Comparison of ENCODE assay signal across 14 cellular contexts in the genomic region with DNA sequence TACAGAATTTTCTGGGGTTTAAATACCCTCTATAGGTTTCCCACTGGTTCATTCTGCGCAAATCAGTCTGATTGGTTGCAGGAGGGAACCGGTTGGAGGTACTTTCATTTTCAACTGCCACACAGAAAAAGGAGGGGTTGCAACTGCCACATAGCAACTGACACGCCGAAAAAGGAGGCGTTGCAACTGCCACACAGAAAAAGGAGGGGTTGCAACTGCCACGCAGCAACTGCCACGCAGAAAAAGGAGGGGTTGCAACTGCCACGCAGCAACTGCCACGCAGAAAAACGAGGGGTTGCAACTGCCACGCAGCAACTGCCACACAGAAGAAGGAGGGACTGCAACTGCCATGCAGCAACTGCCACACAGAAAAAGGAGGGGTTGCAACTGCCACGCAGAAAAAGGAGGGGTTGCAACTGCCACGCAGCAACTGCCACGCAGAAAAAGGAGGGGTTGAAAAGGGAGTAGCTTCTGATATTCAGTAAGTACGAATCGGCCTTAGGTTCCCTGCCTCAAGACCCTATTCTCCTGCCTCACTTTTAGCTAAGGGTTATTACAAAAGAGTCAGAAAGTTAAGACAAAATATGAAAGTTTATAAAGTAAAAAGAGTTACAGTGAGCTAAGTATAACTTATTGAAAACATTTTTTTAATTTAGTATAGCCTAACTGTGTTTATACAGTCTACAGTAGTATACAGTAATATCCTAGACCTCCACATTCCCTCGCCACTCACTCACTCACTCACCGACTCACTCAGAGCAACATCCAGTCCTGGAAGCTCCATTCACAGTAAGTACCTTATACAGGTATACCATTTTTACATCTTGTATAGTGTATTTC.
DNase-seq lines count a peak whose midpoint lies in the region; ATAC-seq and TF ChIP-seq lines count a peak whose summit lies in the region.
"Had no signal": no experiment of that assay in that cellular context is flagged by ENCODE, and none has a peak within 500 bp of the region (broad histone marks: within the 10 kb centered on the region; RNA-seq: fewer than 3 reads in every experiment).

No MANE protein-coding gene starts in this region.

- no peaks in the 10 kb centered on the region for H3K36me3 ChIP-seq in neural progenitor cell

- H3K27me3 ChIP-seq in neural progenitor cell = no peaks in the 10 kb centered on the region
- no peaks in the 10 kb centered on the region for H3K27me3 ChIP-seq in CD4-positive, alpha-beta T cell (ENCODE audit: control insufficient read depth, insufficient read depth, low read length)

- H3K27ac ChIP-seq in neural progenitor cell = no peak overlapping the region
- no peak overlapping the region for H3K27ac ChIP-seq in CD4-positive, alpha-beta T cell (ENCODE audit: low read depth, low read length)
- H3K27ac ChIP-seq: coronary artery, parathyroid adenoma had no signal

- no peak overlapping the region for H3K27ac Mint-ChIP-seq in neural progenitor cell
- H3K27ac Mint-ChIP-seq in CD4-positive, alpha-beta T cell = no peak overlapping the region
- H3K27ac Mint-ChIP-seq: activated CD8-positive, alpha-beta T cell treated with anti-CD3 and anti-CD28 coated beads for 36 hours; activated naive CD4-positive, alpha-beta T cell treated with anti-CD3 and anti-CD28 coated beads, Interleukin-2, amount 50 U/mL, for 72 hours had no signal

- no peak for ATAC-seq in CD4-positive, alpha-beta T cell (ENCODE audit: poor library complexity)
- ATAC-seq: activated CD8-positive, alpha-beta T cell treated with anti-CD3 and anti-CD28 coated beads for 36 hours; activated naive CD4-positive, alpha-beta T cell treated with anti-CD3 and anti-CD28 coated beads, Interleukin-2, amount 50 U/mL, for 72 hours had no signal

- H3K4me3 ChIP-seq in neural progenitor cell = no peak overlapping the region
- H3K4me3 ChIP-seq: coronary artery had no signal

- H4K20me1 ChIP-seq in neural progenitor cell (ENCODE audit: low read depth) = no peaks in the 10 kb centered on the region

- no peaks in the 10 kb centered on the region for H3K9me3 ChIP-seq in neural progenitor cell (ENCODE audit: low read depth)
- H3K9me3 ChIP-seq in CD4-positive, alpha-beta T cell (ENCODE audit: control insufficient read depth, low read length) = no peaks in the 10 kb centered on the region

- no peaks in the 10 kb centered on the region for H3K27me3 Mint-ChIP-seq in neural progenitor cell (ENCODE audit: insufficient read depth, low read depth)
- no peaks in the 10 kb centered on the region for H3K27me3 Mint-ChIP-seq in CD4-positive, alpha-beta T cell
- H3K27me3 Mint-ChIP-seq: activated CD8-positive, alpha-beta T cell treated with anti-CD3 and anti-CD28 coated beads for 36 hours had no signal

- no peak for TF ChIP-seq CTCF in neural progenitor cell (IDR thresholded peaks at IDR 0.05)
- no peak for TF ChIP-seq CTCF in CD4-positive, alpha-beta T cell (IDR thresholded peaks at IDR 0.05)

- POLR2A ChIA-PET in CD4-positive, alpha-beta T cell (lab: Charles Lee) = no interaction called here

- H2AFZ ChIP-seq in neural progenitor cell (replicated peaks) = no peak overlapping the region
- H2AFZ ChIP-seq: parathyroid adenoma had no signal

- no peak overlapping the region for H3K4me2 ChIP-seq in neural progenitor cell

- H3K4me1 Mint-ChIP-seq in neural progenitor cell = no peaks in the 10 kb centered on the region
- no peaks in the 10 kb centered on the region for H3K4me1 Mint-ChIP-seq in CD4-positive, alpha-beta T cell (ENCODE audit: low read depth)

- H3F3A ChIP-seq in neural progenitor cell (ENCODE audit: low read depth) = peaks cover 9% of the 10 kb centered on the region

- intact Hi-C loops in CD4-positive, alpha-beta T cell (cut with DNase I, micrococcal nuclease) = no loop called here

- no peak overlapping the region for H3K4me3 Mint-ChIP-seq in neural progenitor cell
- H3K4me3 Mint-ChIP-seq in CD4-positive, alpha-beta T cell = no peak overlapping the region
- H3K4me3 Mint-ChIP-seq: activated CD8-positive, alpha-beta T cell treated with anti-CD3 and anti-CD28 coated beads for 36 hours had no signal

- H3K79me2 ChIP-seq in neural progenitor cell (ENCODE audit: low read depth) = no peaks in the 10 kb centered on the region
- H3K79me2 ChIP-seq: parathyroid adenoma had no signal

- CTCF ChIA-PET in CD4-positive, alpha-beta T cell (lab: Charles Lee) = no interaction called here

- no peak overlapping the region for H3K9ac ChIP-seq in neural progenitor cell
- H3K9ac ChIP-seq: parathyroid adenoma had no signal

- H3K36me3 Mint-ChIP-seq in neural progenitor cell = no peaks in the 10 kb centered on the region
- H3K36me3 Mint-ChIP-seq in CD4-positive, alpha-beta T cell (ENCODE audit: low read depth) = no peaks in the 10 kb centered on the region
- H3K36me3 Mint-ChIP-seq: activated naive CD4-positive, alpha-beta T cell treated with anti-CD3 and anti-CD28 coated beads, Interleukin-2, amount 50 U/mL, for 72 hours had no signal

- H3K9me3 Mint-ChIP-seq in neural progenitor cell = no peaks in the 10 kb centered on the region
- H3K9me3 Mint-ChIP-seq in CD4-positive, alpha-beta T cell = peaks cover 8% of the 10 kb centered on the region
- H3K9me3 Mint-ChIP-seq: activated CD8-positive, alpha-beta T cell treated with anti-CD3 and anti-CD28 coated beads for 36 hours had no signal

- no peaks in the 10 kb centered on the region for H3K4me1 ChIP-seq in neural progenitor cell
- H3K4me1 ChIP-seq: parathyroid adenoma had no signal

- DNase-seq in NCI-H748 (lab: John Stamatoyannopoulos, UW; ENCODE audit: unreplicated experiment) (peak; percentile 50), NCI-H748 treated with DMSO at 0.1 percent for 48 hours (lab: John Stamatoyannopoulos, UW) (no peak), M059J (ENCODE audit: low read depth) (peak; percentile 57), RPMI8226 (peak; percentile 19), neural progenitor cell (ENCODE audit: low spot score) (peak; percentile 28), occipital lobe (lab: John Stamatoyannopoulos, UW) (no peak), amygdala (lab: John Stamatoyannopoulos, UW) (no peak)
- no peak for DNase-seq in CD4-positive, alpha-beta T cell
- DNase-seq: activated CD8-positive, alpha-beta T cell treated with anti-CD3 and anti-CD28 coated beads for 36 hours; KBM-7; stimulated activated CD4-positive, alpha-beta T cell treated with anti-CD3 and anti-CD28 coated beads, Interleukin-15, amount 100 ng/mL, for 24 hours had no signal

Comparison
In these comparisons a context has a peak if more than half of its experiments do, and no peak if none do; other contexts are left out.
1. DNase-seq: peak in NCI-H748 (single experiment), M059J (single experiment), RPMI8226 (single experiment) and neural progenitor cell (single experiment); none in NCI-H748 treated with DMSO at 0.1 percent for 48 hours (single experiment), CD4-positive, alpha-beta T cell (0 of 10), occipital lobe (single experiment) and amygdala (0 of 56).